Comparison of ENCODE assay signal across 9 cellular contexts in the genomic region with DNA sequence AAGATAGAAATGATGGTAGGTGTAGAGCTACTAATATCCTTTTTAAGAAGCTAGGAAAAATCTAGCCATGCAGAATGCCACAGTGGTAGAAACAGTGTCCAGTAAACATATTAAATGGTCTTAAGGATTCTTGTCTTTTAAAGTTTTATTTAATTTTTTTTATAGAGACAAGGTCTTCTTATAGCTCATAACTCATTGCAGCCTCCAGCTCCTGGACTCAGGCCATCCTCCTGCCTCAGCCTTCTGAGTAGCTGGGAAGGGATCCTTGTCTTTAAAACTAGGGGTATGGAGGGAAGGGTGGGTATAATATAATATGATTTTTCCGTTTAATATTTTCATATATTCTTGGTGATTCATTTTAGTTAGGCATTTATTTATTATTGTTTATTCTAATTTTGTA. TPM values are rescaled to one million over a fixed set of nuclear protein-coding genes. Genes with fewer than 3 reads are reported as not detected.
DNase-seq lines count a peak whose midpoint lies in the region; ATAC-seq and TF ChIP-seq lines count a peak whose summit lies in the region.
"Had no signal": no experiment of that assay in that cellular context is flagged by ENCODE, and none has a peak within 500 bp of the region (broad histone marks: within the 10 kb centered on the region; RNA-seq: fewer than 3 reads in every experiment).

No MANE protein-coding gene starts in this region.

- no peaks in the 10 kb centered on the region for H3K27me3 ChIP-seq in GM23248 (replicated peaks; ENCODE audit: insufficient read depth)
- H3K27me3 ChIP-seq in PC-3 (ENCODE audit: low read length): no peaks in the 10 kb centered on the region
- H3K27me3 ChIP-seq in endocrine pancreas (ENCODE audit: control insufficient read depth, insufficient read depth, low read length): no peaks in the 10 kb centered on the region

- POLR2A ChIA-PET in PC-3 (lab: Charles Lee; ENCODE audit: unreplicated experiment): no interaction called here

- H4K20me1 ChIP-seq in GM23248 (ENCODE audit: insufficient read depth): peaks cover 22% of the 10 kb centered on the region
- peaks cover 52% of the 10 kb centered on the region for H4K20me1 ChIP-seq in PC-3 (ENCODE audit: low read length)

- H3K36me3 ChIP-seq in GM23248 (ENCODE audit: low read depth) (peaks cover 17% of the 10 kb centered on the region), PC-3 (ENCODE audit: low read depth, low read length) (peaks cover 29% of the 10 kb centered on the region), endocrine pancreas (ENCODE audit: control insufficient read depth, insufficient read depth, low read length) (no peaks in the 10 kb centered on the region)

- H3K4me1 ChIP-seq in GM23248 (ENCODE audit: insufficient read depth): peaks cover 18% of the 10 kb centered on the region
- H3K4me1 ChIP-seq in PC-3 (ENCODE audit: insufficient read depth, low read length): peaks cover 24% of the 10 kb centered on the region
- peaks cover 21% of the 10 kb centered on the region for H3K4me1 ChIP-seq in endocrine pancreas (ENCODE audit: control insufficient read depth, insufficient read depth, low read length)

- H3K27ac ChIP-seq in GM23248 (peak overlapping the region; percentile 84), PC-3 (ENCODE audit: low read length) (no peak overlapping the region)

- CTCF ChIA-PET in PC-3 (lab: Charles Lee): interaction anchor here (0.6 kb wide), 1 partner anchor 40 kb away, joined by 3 read pairs; no protein-coding TSS in a partner anchor

- H3K4me3 ChIP-seq in GM23248 (peak overlapping the region; percentile 89), PC-3 (ENCODE audit: low read length) (peak overlapping the region; percentile 72), endocrine pancreas (ENCODE audit: control insufficient read depth, insufficient read depth, low read length) (peak overlapping the region; percentile 98)

- peaks cover 83% of the 10 kb centered on the region for H3K79me2 ChIP-seq in GM23248 (ENCODE audit: insufficient read depth)
- peaks cover 76% of the 10 kb centered on the region for H3K79me2 ChIP-seq in PC-3 (ENCODE audit: low read length)

- in situ Hi-C loops in GM23248 (cut with MboI): no loop called here

- TF ChIP-seq CTCF in PC-3 (conservative IDR thresholded peaks at IDR 0.05; ENCODE audit: low read depth, low read length): no peak

- no peak overlapping the region for H2AFZ ChIP-seq in GM23248
- H2AFZ ChIP-seq in PC-3 (ENCODE audit: low read length): no peak overlapping the region

- H3F3A ChIP-seq in GM23248 (ENCODE audit: insufficient read depth): peaks cover 40% of the 10 kb centered on the region
- peaks cover 3% of the 10 kb centered on the region for H3F3A ChIP-seq in PC-3 (ENCODE audit: low read length, unreplicated experiment)

- no TSS peak for BruUV-seq in PC-3 (replicated peaks; lab: Mats Ljungman, UMichigan)

- no peak for ATAC-seq in PC-3
- ATAC-seq in GM21515 (IDR thresholded peaks at IDR 0.05; ENCODE audit: unreplicated experiment): no peak
- ATAC-seq: left lobe of liver had no signal

- DNase-seq in GM23248: peak; percentile 37
- DNase-seq in PC-3: no peak
- DNase-seq in pons (ENCODE audit: low spot score): peak; percentile 58
- DNase-seq in NCI-H1436 treated with DMSO at 0.1 percent for 48 hours (lab: John Stamatoyannopoulos, UW): no peak
- no peak for DNase-seq in GOT3 (lab: John Stamatoyannopoulos, UW)
- DNase-seq: HCEC 1CT had no signal

- H3K9me2 ChIP-seq in GM23248 (ENCODE audit: insufficient read depth) (no peaks in the 10 kb centered on the region), PC-3 (replicated peaks; ENCODE audit: low read length) (no peaks in the 10 kb centered on the region)

- WGBS in GM23248 (ENCODE audit: low coverage in 1 of 2, low lambda C conversion rate in 2 of 2, missing lambda C conversion rate in 2 of 2), 2 experiments: 45 to 48% methylated on average over 1 of the region's 1 CpG

- H3K9ac ChIP-seq in GM23248: peak overlapping the region; percentile 98
- H3K9ac ChIP-seq in PC-3 (ENCODE audit: low read length): no peak overlapping the region
- H3K9ac ChIP-seq in endocrine pancreas (ENCODE audit: control insufficient read depth, insufficient read depth, low read length): no peak overlapping the region

- H3K9me3 ChIP-seq in GM23248 (ENCODE audit: low read depth) (no peaks in the 10 kb centered on the region), PC-3 (ENCODE audit: low read length) (no peaks in the 10 kb centered on the region), endocrine pancreas (ENCODE audit: control insufficient read depth, low read length) (no peaks in the 10 kb centered on the region)

- intact Hi-C loops in PC-3 (cut with micrococcal nuclease): no loop called here

- H3K4me2 ChIP-seq in GM23248 (ENCODE audit: unreplicated experiment): peak overlapping the region; percentile 100
- peak overlapping the region; percentile 92 for H3K4me2 ChIP-seq in PC-3 (ENCODE audit: low read length)

RNA-seq across cellular contexts. Expression of gene TMEM165, which starts 3.8 kb away (rescaled TPM):
- 217 and 271 TPM in 2 replicates for total RNA-seq in GM23248 (2014; rRNA removed; shearing (Covaris generic))
- 188 and 193 TPM in 2 replicates for polyA plus RNA-seq in GM23248 (2016; fragmentation: Nextera tagmentation; extraction: Ambion mirVana)
- 146 and 148 TPM in 2 replicates for total RNA-seq in PC-3 (2014; rRNA removed)

RNA-seq across cellular contexts. Expression of gene SRD5A3, which starts 53.5 kb away (rescaled TPM):
- total RNA-seq in GM23248 (2014; rRNA removed; shearing (Covaris generic)): 16.4 and 20.6 TPM in 2 replicates
- 54.2 and 57.9 TPM in 2 replicates for polyA plus RNA-seq in GM23248 (2016; fragmentation: Nextera tagmentation; extraction: Ambion mirVana)
- total RNA-seq in PC-3 (2014; rRNA removed): 15.2 and 24.0 TPM in 2 replicates

Comparison
In these comparisons a context has a peak if more than half of its experiments do, and no peak if none do; other contexts are left out.
1. DNase-seq: peak in GM23248 (single experiment) and pons (single experiment); none in PC-3 (single experiment), NCI-H1436 treated with DMSO at 0.1 percent for 48 hours (single experiment) and GOT3 (single experiment).
2. Peak in every context shown above with its lines, with median percentiles within 50 percentile points of each other: H3K4me3 ChIP-seq.